In genomic region chr7:66557214-66558200, GRCh38 we compare ENCODE assay signal across 8 cellular contexts.
DNase-seq lines count a peak whose midpoint lies in the region; ATAC-seq and TF ChIP-seq lines count a peak whose summit lies in the region.

No MANE protein-coding gene starts in this region.

- no peak overlapping the region for H3K4me3 Mint-ChIP-seq in brain

- TF ChIP-seq CTCF in A673 (conservative IDR thresholded peaks at IDR 0.05; ENCODE audit: low read depth, low read length) (peak; percentile 95), VCaP (conservative IDR thresholded peaks at IDR 0.05) (peak; percentile 98), brain (conservative IDR thresholded peaks at IDR 0.05) (peak; percentile 80 to 88)

- H3K4me1 Mint-ChIP-seq in brain = no peaks in the 10 kb centered on the region

- no peaks in the 10 kb centered on the region for H3K9me3 Mint-ChIP-seq in brain

- H3K27ac ChIP-seq in A673 (ENCODE audit: low read depth, low read length, poor library complexity, severe bottlenecking) (no peak overlapping the region), VCaP (peak overlapping the region; percentile 18; the same call in 1 of the 2 replicates)

- H3K9me3 ChIP-seq in A673 (ENCODE audit: low read depth, low read length, poor library complexity, severe bottlenecking) = no peaks in the 10 kb centered on the region

- ATAC-seq in GM18868 (IDR thresholded peaks at IDR 0.05; ENCODE audit: unreplicated experiment) (peak; percentile 82), GM18519 (IDR thresholded peaks at IDR 0.05; ENCODE audit: low FRiP score, unreplicated experiment) (no peak)

- BruUV-seq in A673 (replicated peaks; lab: Mats Ljungman, UMichigan) = no TSS peak

- peaks cover 33% of the 10 kb centered on the region for H3K36me3 Mint-ChIP-seq in brain

- H3K4me1 ChIP-seq in A673 (ENCODE audit: insufficient read depth, low read length, poor library complexity, severe bottlenecking) = no peaks in the 10 kb centered on the region

- POLR2A ChIA-PET in A673 (lab: Charles Lee; ENCODE audit: low non-redundant PET) = no interaction called here

- peaks cover 22% of the 10 kb centered on the region for H3K36me3 ChIP-seq in A673 (ENCODE audit: insufficient read depth, low read length, poor library complexity, severe bottlenecking)

- no peaks in the 10 kb centered on the region for H3K27me3 Mint-ChIP-seq in brain

- H3K4me3 ChIP-seq in A673 (ENCODE audit: low read depth, low read length, poor library complexity, severe bottlenecking) = no peak overlapping the region

- intact Hi-C loops in A673 (cut with micrococcal nuclease; ENCODE audit: unreplicated experiment) = no loop called here

- DNase-seq in A673 (ENCODE audit: low spot score) (peak; percentile 66), Kasumi-1 (lab: John Stamatoyannopoulos, UW) (peak; percentile 28 to 36), inferior parietal cortex (ENCODE audit: extremely low spot score) (peak; percentile 65)
- peak; percentile 80 for DNase-seq in stimulated activated CD4-positive, alpha-beta T cell treated with anti-CD3 and anti-CD28 coated beads, Interleukin-15, amount 100 ng/mL, for 24 hours

- H3K27me3 ChIP-seq in A673 (replicated peaks; ENCODE audit: insufficient read depth, low read depth, low read length, poor library complexity) = no peaks in the 10 kb centered on the region

- peak overlapping the region in 2 of 5 experiments; percentile 28 to 66 for H3K27ac Mint-ChIP-seq in brain

- CTCF ChIA-PET in A673 (lab: Charles Lee) = interaction anchor here (0.6 to 0.7 kb wide), 2 partner anchors 121 to 416 kb away, joined by 3 to 5 read pairs; no protein-coding TSS in a partner anchor
